ENCODE assay signal across 1 cellular context in genomic region chrX:140524556-140524955, GRCh38.
TF ChIP-seq lines count a peak whose summit lies in the region.

No MANE protein-coding gene starts in this region.

TF ChIP-seq in GM23338, 12 proteins besides CTCF, POLR2A, EP300 and RAD21 (continued from another document):
- TF ChIP-seq ETS1 (IDR thresholded peaks at IDR 0.05) (no peak), EZH2 (IDR thresholded peaks at IDR 0.05; ENCODE audit: low read depth, unreplicated experiment) (no peak), CREB1 (CRISPR knock-in tag; IDR thresholded peaks at IDR 0.05; ENCODE audit: low read depth) (no peak), ZNF114 (CRISPR knock-in tag; IDR thresholded peaks at IDR 0.05) (no peak), ZNF331 (CRISPR knock-in tag; IDR thresholded peaks at IDR 0.05; ENCODE audit: low read depth) (no peak), ZNF462 (CRISPR knock-in tag; IDR thresholded peaks at IDR 0.05) (no peak), REST (IDR thresholded peaks at IDR 0.05; ENCODE audit: unreplicated experiment) (no peak)
